ENCODE assay signal across 8 cellular contexts in genomic region chr10:45000138-45000763, GRCh38. TPM values are rescaled to one million over a fixed set of nuclear protein-coding genes. Genes with fewer than 3 reads are reported as not detected.
A peak's percentile ranks its signal among the peaks of the same experiment; 100 is the strongest.
DNase-seq lines count a peak whose midpoint lies in the region; ATAC-seq and TF ChIP-seq lines count a peak whose summit lies in the region.

No MANE protein-coding gene starts in this region.

- no peak for ATAC-seq in GM18858 (IDR thresholded peaks at IDR 0.05; ENCODE audit: unreplicated experiment)

- H3K27ac Mint-ChIP-seq in activated naive CD4-positive, alpha-beta T cell treated with anti-CD3 and anti-CD28 coated beads, Interleukin-2, amount 50 U/mL, for 24 hours, result peak overlapping the region; percentile 95
- H3K27ac Mint-ChIP-seq in activated CD4-positive, alpha-beta memory T cell treated with anti-CD3 and anti-CD28 coated beads for 36 hours, result peak overlapping the region; percentile 81
- H3K27ac Mint-ChIP-seq in glutamatergic neuron (ENCODE audit: unreplicated experiment), result peak overlapping the region; percentile 100

- POLR2A ChIA-PET in activated CD4-positive, alpha-beta memory T cell treated with anti-CD3 and anti-CD28 coated beads for 36 hours (lab: Charles Lee), result no interaction called here

- no peak for TF ChIP-seq POLR2A in prostate gland (IDR thresholded peaks at IDR 0.05)

- 57% methylated on average over 12 of the region's 12 CpGs for WGBS in prostate gland

- H3K9me3 Mint-ChIP-seq in activated naive CD4-positive, alpha-beta T cell treated with anti-CD3 and anti-CD28 coated beads, Interleukin-2, amount 50 U/mL, for 24 hours, result peaks cover 20% of the 10 kb centered on the region
- peaks cover 23% of the 10 kb centered on the region for H3K9me3 Mint-ChIP-seq in activated CD4-positive, alpha-beta memory T cell treated with anti-CD3 and anti-CD28 coated beads for 36 hours
- peaks cover 6% of the 10 kb centered on the region for H3K9me3 Mint-ChIP-seq in glutamatergic neuron (ENCODE audit: unreplicated experiment)

- DNase-seq in activated naive CD4-positive, alpha-beta T cell (lab: John Stamatoyannopoulos, UW), result no peak
- no peak for DNase-seq in activated CD4-positive, alpha-beta memory T cell treated with anti-CD3 and anti-CD28 coated beads for 36 hours
- peak; percentile 89 for DNase-seq in glutamatergic neuron
- no peak for DNase-seq in prostate gland (ENCODE audit: low spot score)
- DNase-seq in SHP77 treated with DMSO at 0.1 percent for 48 hours (lab: John Stamatoyannopoulos, UW), result no peak
- DNase-seq in NCI-H510A treated with DMSO at 0.1 percent for 48 hours (lab: John Stamatoyannopoulos, UW), result no peak

- no peaks in the 10 kb centered on the region for H3K27me3 ChIP-seq in prostate gland (replicated peaks; ENCODE audit: insufficient read depth)

- no peak for TF ChIP-seq CTCF in glutamatergic neuron (IDR thresholded peaks at IDR 0.05; ENCODE audit: partially characterized antibody, unreplicated experiment)
- TF ChIP-seq CTCF in prostate gland (IDR thresholded peaks at IDR 0.05), result no peak

- peak overlapping the region; percentile 89 to 90 for H3K27ac ChIP-seq in prostate gland

- intact Hi-C loops in activated CD4-positive, alpha-beta memory T cell treated with anti-CD3 and anti-CD28 coated beads for 36 hours (cut with micrococcal nuclease), result loop anchor here (1.0 to 10.0 kb wide), 5 partner anchors 25 to 1025 kb away; no protein-coding TSS in a partner anchor
- intact Hi-C loops in prostate gland (cut with DNase I), result loop anchor here (5.0 kb wide), 1 partner anchor 43 kb away; the partner anchor contains the start of gene RASSF4

- H3K4me3 ChIP-seq in prostate gland, result peak overlapping the region; percentile 52 to 59

- H3K4me3 Mint-ChIP-seq in activated naive CD4-positive, alpha-beta T cell treated with anti-CD3 and anti-CD28 coated beads, Interleukin-2, amount 50 U/mL, for 24 hours, result peak overlapping the region; percentile 87
- peak overlapping the region; percentile 69 for H3K4me3 Mint-ChIP-seq in activated CD4-positive, alpha-beta memory T cell treated with anti-CD3 and anti-CD28 coated beads for 36 hours
- H3K4me3 Mint-ChIP-seq in glutamatergic neuron (ENCODE audit: unreplicated experiment), result peak overlapping the region; percentile 85

- H3K36me3 Mint-ChIP-seq in activated naive CD4-positive, alpha-beta T cell treated with anti-CD3 and anti-CD28 coated beads, Interleukin-2, amount 50 U/mL, for 24 hours, result peaks cover 36% of the 10 kb centered on the region
- peaks cover 34% of the 10 kb centered on the region for H3K36me3 Mint-ChIP-seq in activated CD4-positive, alpha-beta memory T cell treated with anti-CD3 and anti-CD28 coated beads for 36 hours
- peaks cover 25% of the 10 kb centered on the region for H3K36me3 Mint-ChIP-seq in glutamatergic neuron (ENCODE audit: unreplicated experiment)

- no peaks in the 10 kb centered on the region for H3K9me3 ChIP-seq in prostate gland

- peaks cover 11% of the 10 kb centered on the region for H3K4me1 ChIP-seq in prostate gland (replicated peaks)

- CTCF ChIA-PET in activated CD4-positive, alpha-beta memory T cell treated with anti-CD3 and anti-CD28 coated beads for 36 hours (lab: Charles Lee), result interaction anchor here (0.6 to 1.5 kb wide), 2 partner anchors 24 to 973 kb away, joined by 3 read pairs; partner anchors contain the start of gene TIMM23

- H3K27me3 Mint-ChIP-seq in activated naive CD4-positive, alpha-beta T cell treated with anti-CD3 and anti-CD28 coated beads, Interleukin-2, amount 50 U/mL, for 24 hours, result no peaks in the 10 kb centered on the region
- no peaks in the 10 kb centered on the region for H3K27me3 Mint-ChIP-seq in activated CD4-positive, alpha-beta memory T cell treated with anti-CD3 and anti-CD28 coated beads for 36 hours
- peaks cover 13% of the 10 kb centered on the region for H3K27me3 Mint-ChIP-seq in glutamatergic neuron (ENCODE audit: unreplicated experiment)

- no peaks in the 10 kb centered on the region for H3K36me3 ChIP-seq in prostate gland

- H3K4me1 Mint-ChIP-seq in activated naive CD4-positive, alpha-beta T cell treated with anti-CD3 and anti-CD28 coated beads, Interleukin-2, amount 50 U/mL, for 24 hours, result peaks cover 44% of the 10 kb centered on the region
- peaks cover 38% of the 10 kb centered on the region for H3K4me1 Mint-ChIP-seq in activated CD4-positive, alpha-beta memory T cell treated with anti-CD3 and anti-CD28 coated beads for 36 hours (ENCODE audit: low read depth)
- peaks cover 21% of the 10 kb centered on the region for H3K4me1 Mint-ChIP-seq in glutamatergic neuron (ENCODE audit: low read depth, unreplicated experiment)

RNA-seq across cellular contexts. Expression of gene ZNF22, which starts 0.5 kb away (rescaled TPM):
- total RNA-seq in activated CD4-positive, alpha-beta memory T cell treated with anti-CD3 and anti-CD28 coated beads for 36 hours, result 10 to 100 TPM; 19.3 to 19.9 TPM
- total RNA-seq in glutamatergic neuron (ENCODE audit: unreplicated experiment) (40.2 TPM), prostate gland (10 to 100 TPM; 15.8 to 24.2 TPM)

RNA-seq across cellular contexts. Expression of gene DEPP1, which starts 21.6 kb away (rescaled TPM):
- total RNA-seq in activated CD4-positive, alpha-beta memory T cell treated with anti-CD3 and anti-CD28 coated beads for 36 hours, result under 1 TPM; 0.34 to 0.40 TPM
- total RNA-seq in glutamatergic neuron (ENCODE audit: unreplicated experiment) (13.6 TPM), prostate gland (100 to 1,000 TPM in 1 of 2 donors, 10 to 100 TPM in 1; 27.2 to 144 TPM)

RNA-seq across cellular contexts. Expression of gene RASSF4, which starts 40.6 kb away (rescaled TPM):
- total RNA-seq in activated CD4-positive, alpha-beta memory T cell treated with anti-CD3 and anti-CD28 coated beads for 36 hours, result 1 to 10 TPM in 1 of 2 experiments, under 1 TPM in 1; 0.77 to 1.1 TPM
- 137 TPM for total RNA-seq in glutamatergic neuron (ENCODE audit: unreplicated experiment)
- 10 to 100 TPM in 1 of 2 donors, 1 to 10 TPM in 1; 6.1 to 31.0 TPM for total RNA-seq in prostate gland

Comparison
In these comparisons a context has a peak if more than half of its experiments do, and no peak if none do; other contexts are left out.
1. RNA of gene DEPP1, which starts 21.6 kb away (total RNA-seq): 27.2 to 144 TPM in prostate gland and 13.6 TPM in glutamatergic neuron (single experiment); 0.34 to 0.40 TPM in activated CD4-positive, alpha-beta memory T cell treated with anti-CD3 and anti-CD28 coated beads for 36 hours; every median in the first group is over 10 times any median in the second.
2. Peak in every context shown above with its lines, with median percentiles within 50 percentile points of each other: H3K27ac Mint-ChIP-seq and H3K4me3 Mint-ChIP-seq.